Comparison of ENCODE assay signal across 8 cellular contexts in the genomic region with DNA sequence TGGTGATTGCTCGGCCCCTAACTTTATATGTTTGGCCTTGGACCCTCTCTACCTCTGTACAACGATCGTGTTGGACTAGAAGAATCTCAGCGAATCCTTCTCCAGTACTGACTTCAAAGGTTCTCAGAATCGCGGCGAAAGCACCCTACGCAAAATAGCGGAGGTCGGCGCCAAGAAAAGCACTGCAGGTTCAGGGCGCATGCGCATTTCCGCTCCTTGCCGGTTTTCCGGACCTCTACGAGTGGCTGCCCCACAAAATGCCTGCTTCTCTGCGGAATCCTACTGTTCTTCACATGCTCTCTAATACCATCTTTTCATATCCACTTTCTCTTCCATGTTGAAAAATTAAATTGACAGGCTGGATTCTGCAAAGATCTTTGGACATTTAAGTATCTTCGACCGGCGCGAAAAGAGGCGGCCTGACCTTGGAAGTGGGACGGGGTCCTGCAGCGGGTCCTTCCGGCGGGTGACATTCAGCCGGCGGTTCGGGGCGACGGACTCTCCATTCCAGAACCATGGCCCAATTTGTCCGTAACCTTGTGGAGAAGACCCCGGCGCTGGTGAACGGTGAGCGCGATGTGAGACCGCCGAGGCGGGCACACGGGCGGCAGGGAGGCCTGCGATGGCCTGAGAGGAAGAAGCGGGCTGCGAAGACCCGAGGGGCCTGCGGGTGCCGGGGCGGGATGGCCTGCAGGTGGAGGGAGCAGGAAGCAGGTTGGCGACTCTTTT.
DNase-seq lines count a peak whose midpoint lies in the region; ATAC-seq and FAIRE-seq lines count a peak whose summit lies in the region.

A gene with protein sequence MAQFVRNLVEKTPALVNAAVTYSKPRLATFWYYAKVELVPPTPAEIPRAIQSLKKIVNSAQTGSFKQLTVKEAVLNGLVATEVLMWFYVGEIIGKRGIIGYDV (plus strand): TSS at position 456 of the 729 bp plus-strand sequence. CDS start 60 bp downstream, at position 516.

- DNase-seq in NCI-H524 (lab: John Stamatoyannopoulos, UW) (peak; percentile 88 to 89), kidney tubule cell (ENCODE audit: low spot score) (peak; percentile 90)
- DNase-seq in activated CD4-positive, alpha-beta T cell treated with anti-CD3 and anti-CD28 coated beads for 4 hours: peak; percentile 92 to 95
- DNase-seq in stimulated activated CD4-positive, alpha-beta T cell treated with anti-CD3 and anti-CD28 coated beads, Interleukin-1b, Interleukin-23, amount 100 ng/mL, for 1 hour (ENCODE audit: low read depth in 2 of 2): peak; percentile 77 to 81

- FAIRE-seq in A204.1 (lab: Jason Lieb, UNC): peak; percentile 93

- ATAC-seq in GM18867 (IDR thresholded peaks at IDR 0.05; ENCODE audit: unreplicated experiment) (peak; percentile 58), HG03354 (IDR thresholded peaks at IDR 0.05; ENCODE audit: poor library complexity, severe bottlenecking, unreplicated experiment) (peak; percentile 66)

- peak within 1 kb of the TSS; percentile 94 for H3K27ac ChIP-seq in cingulate gyrus (ENCODE audit: low read depth, low read length)

Comparison
In these comparisons a context has a peak if more than half of its experiments do, and no peak if none do; other contexts are left out.
1. Peak in every context shown above with its lines: DNase-seq, ATAC-seq and H3K27ac ChIP-seq.